In genomic region chr14:79562158-79562557, GRCh38 we compare ENCODE assay signal across 29 cellular contexts.
"Had no signal": no experiment of that assay in that cellular context is flagged by ENCODE, and none has a peak within 500 bp of the region (broad histone marks: within the 10 kb centered on the region; RNA-seq: fewer than 3 reads in every experiment).

No MANE protein-coding gene starts in this region.

- H3K36me3 ChIP-seq: MG63, SJCRH30 had no signal

- DNase-seq: Kasumi-1, KG1, MG63, NCI-H1048, NCI-H1105 treated with DMSO at 0.1 percent for 48 hours, NCI-H1417, NCI-H1436, NCI-H146, NCI-H1694, NCI-H187, NCI-H2029 treated with DMSO at 0.1 percent for 48 hours, NCI-H2081 treated with DMSO at 0.1 percent for 48 hours, NCI-H2107, NCI-H2171, NCI-H226, NCI-H446 treated with DMSO at 0.1 percent for 48 hours, NCI-H510A, NCI-H524, NCI-H774, PC-9, SHP77, SIG-M5, SJCRH30 had no signal

- H3K27ac ChIP-seq: PC-9, RWPE1, SJCRH30, SK-N-MC had no signal

- FAIRE-seq: RCC 7860 had no signal

- H3K9me3 ChIP-seq: MG63, SJCRH30 had no signal

- H3K4me1 ChIP-seq: SJCRH30 had no signal

- H3K4me2 ChIP-seq: PC-9 had no signal

- H3K4me3 ChIP-seq: MG63, PC-9, SJCRH30, SK-N-MC had no signal

- H2AFZ ChIP-seq: PC-9 had no signal

- H3K27me3 ChIP-seq: MG63, SJCRH30 had no signal

- ATAC-seq: Panc1, Right ventricle myocardium inferior, SK-N-SH treated with all-trans-retinoic acid at 6 μM for 48 hours had no signal
